In genomic region chr17:7887482-7888183, GRCh38 we compare ENCODE assay signal across 8 cellular contexts. TPM values are rescaled to one million over a fixed set of nuclear protein-coding genes. Genes with fewer than 3 reads are reported as not detected.
DNase-seq lines count a peak whose midpoint lies in the region; ATAC-seq and TF ChIP-seq lines count a peak whose summit lies in the region.

No MANE protein-coding gene starts in this region.

- peak; percentile 51 for TF ChIP-seq EP300 in neural cell (conservative IDR thresholded peaks at IDR 0.05; ENCODE audit: poor library complexity, severe bottlenecking)

- H3K27ac ChIP-seq in RWPE1 (peak overlapping the region; percentile 98), neural cell (ENCODE audit: low read length) (peak overlapping the region; percentile 99)

- H3K9me2 ChIP-seq in neural cell (ENCODE audit: insufficient read depth, low read length): no peaks in the 10 kb centered on the region

- DNase-seq in AG09319 (ENCODE audit: extremely low read depth, low read depth) (peak; percentile 90), LNCaP clone FGC (ENCODE audit: low read depth) (peak; percentile 99), RWPE1 (ENCODE audit: low spot score) (peak; percentile 97), fibroblast of the conjunctiva (ENCODE audit: low read depth) (peak; percentile 94)
- DNase-seq in activated T-helper 9 cell treated with anti-CD3 and anti-CD28 coated beads, Interleukin-2, amount 50 U/mL, for 16 hours (ENCODE audit: low read depth): peak; percentile 78
- DNase-seq in stimulated activated naive CD8-positive, alpha-beta T cell treated with anti-CD3 and anti-CD28 coated beads, Interleukin-15, Interleukin-2, amounts not matched to agents 100 U/mL and 50 U/mL, for 24 hours: peak; percentile 85

- H3K4me3 ChIP-seq in LNCaP clone FGC (ENCODE audit: low read depth, low read length) (peak overlapping the region; percentile 50), neural cell (ENCODE audit: low read length) (peak overlapping the region; percentile 100)

- no peak for TF ChIP-seq RAD21 in neural cell (conservative IDR thresholded peaks at IDR 0.05)

- H3K4me2 ChIP-seq in neural cell (ENCODE audit: low read length): peak overlapping the region; percentile 69

- H3K9ac ChIP-seq in neural cell (ENCODE audit: low read length): peak overlapping the region; percentile 100

- H3K9me3 ChIP-seq in neural cell (ENCODE audit: low read length): no peaks in the 10 kb centered on the region

- peak; percentile 45 for ATAC-seq in GM19351 (IDR thresholded peaks at IDR 0.05; ENCODE audit: unreplicated experiment)
- ATAC-seq in stimulated activated naive CD8-positive, alpha-beta T cell treated with anti-CD3 and anti-CD28 coated beads, Interleukin-15, Interleukin-2, amounts not matched to agents 100 U/mL and 50 U/mL, for 24 hours: peak; percentile 74

- no peak for TF ChIP-seq CTCF in AG09319 (IDR thresholded peaks at IDR 0.05; ENCODE audit: low read depth, low read length)
- TF ChIP-seq CTCF in LNCaP clone FGC (IDR thresholded peaks at IDR 0.05; ENCODE audit: control insufficient read depth, extremely low read depth, insufficient read depth): no peak
- no peak for TF ChIP-seq CTCF in RWPE1 (conservative IDR thresholded peaks at IDR 0.05; ENCODE audit: low read depth)
- no peak for TF ChIP-seq CTCF in neural cell (IDR thresholded peaks at IDR 0.05; ENCODE audit: poor library complexity, severe bottlenecking)

- H4K20me1 ChIP-seq in neural cell (ENCODE audit: insufficient read depth): no peaks in the 10 kb centered on the region

- peaks cover 10% of the 10 kb centered on the region for H3F3A ChIP-seq in neural cell (ENCODE audit: insufficient read depth, low read length, poor library complexity, severe bottlenecking)

- no peaks in the 10 kb centered on the region for H3K27me3 ChIP-seq in neural cell (ENCODE audit: insufficient read depth, low read depth, low read length)

- H3K79me2 ChIP-seq in neural cell (replicated peaks; ENCODE audit: insufficient read depth, low read length): peaks cover 62% of the 10 kb centered on the region

- H2AFZ ChIP-seq in neural cell (ENCODE audit: low read depth, low read length): peak overlapping the region; percentile 48

- no peaks in the 10 kb centered on the region for H3K36me3 ChIP-seq in neural cell (ENCODE audit: insufficient read depth, low read length)

- CTCF ChIA-PET in RWPE1 (lab: Yijun Ruan, JAX): no interaction called here

- POLR2A ChIA-PET in RWPE1 (lab: Yijun Ruan, JAX; ENCODE audit: low non-redundant PET): interaction anchor here (0.7 kb wide), 1 partner anchor 56 kb away, joined by 3 read pairs; no protein-coding TSS in a partner anchor

TF ChIP-seq in neural cell, 6 proteins besides CTCF, POLR2A, EP300 and RAD21:
- TF ChIP-seq MXI1 (conservative IDR thresholded peaks at IDR 0.05; ENCODE audit: poor library complexity, severe bottlenecking) (peak; percentile 62), REST (IDR thresholded peaks at IDR 0.05; ENCODE audit: borderline replicate concordance) (no peak), POLR2AphosphoS5 (IDR thresholded peaks at IDR 0.05) (peak; percentile 72), TAF1 (IDR thresholded peaks at IDR 0.05; ENCODE audit: low read depth) (peak; percentile 7), SMC3 (conservative IDR thresholded peaks at IDR 0.05; ENCODE audit: poor library complexity) (no peak)

RNA-seq across cellular contexts. Expression of gene CHD3, which starts 1.0 kb away (rescaled TPM):
- polyA plus RNA-seq in neural cell: 115 and 159 TPM in 2 replicates
- polyA minus RNA-seq in neural cell: 296 and 321 TPM in 2 replicates

RNA-seq across cellular contexts. Expression of gene RNF227, which starts 28.5 kb away (rescaled TPM):
- 69.9 and 81.4 TPM in 2 replicates for polyA plus RNA-seq in neural cell
- 22.6 and 45.8 TPM in 2 replicates for polyA minus RNA-seq in neural cell

RNA-seq across cellular contexts. Expression of gene CYB5D1, which starts 29.8 kb away (rescaled TPM):
- 21.1 and 30.4 TPM in 2 replicates for polyA plus RNA-seq in neural cell
- polyA minus RNA-seq in neural cell: 25.8 and 27.8 TPM in 2 replicates

RNA-seq across cellular contexts. Expression of gene NAA38, which starts 30.3 kb away (rescaled TPM):
- polyA plus RNA-seq in neural cell: 99.5 and 110 TPM in 2 replicates
- 27.0 and 30.9 TPM in 2 replicates for polyA minus RNA-seq in neural cell

RNA-seq across cellular contexts. Expression of gene TMEM88, which starts 32.8 kb away (rescaled TPM):
- 4.2 and 6.7 TPM in 2 replicates for polyA plus RNA-seq in neural cell
- 1.4 and 1.5 TPM in 2 replicates for polyA minus RNA-seq in neural cell

Comparison
In these comparisons a context has a peak if more than half of its experiments do, and no peak if none do; other contexts are left out.
1. Peak in every context shown above with its lines: DNase-seq, ATAC-seq, H3K4me3 ChIP-seq and H3K27ac ChIP-seq.